ENCODE assay signal across 8 cellular contexts in the genomic region with DNA sequence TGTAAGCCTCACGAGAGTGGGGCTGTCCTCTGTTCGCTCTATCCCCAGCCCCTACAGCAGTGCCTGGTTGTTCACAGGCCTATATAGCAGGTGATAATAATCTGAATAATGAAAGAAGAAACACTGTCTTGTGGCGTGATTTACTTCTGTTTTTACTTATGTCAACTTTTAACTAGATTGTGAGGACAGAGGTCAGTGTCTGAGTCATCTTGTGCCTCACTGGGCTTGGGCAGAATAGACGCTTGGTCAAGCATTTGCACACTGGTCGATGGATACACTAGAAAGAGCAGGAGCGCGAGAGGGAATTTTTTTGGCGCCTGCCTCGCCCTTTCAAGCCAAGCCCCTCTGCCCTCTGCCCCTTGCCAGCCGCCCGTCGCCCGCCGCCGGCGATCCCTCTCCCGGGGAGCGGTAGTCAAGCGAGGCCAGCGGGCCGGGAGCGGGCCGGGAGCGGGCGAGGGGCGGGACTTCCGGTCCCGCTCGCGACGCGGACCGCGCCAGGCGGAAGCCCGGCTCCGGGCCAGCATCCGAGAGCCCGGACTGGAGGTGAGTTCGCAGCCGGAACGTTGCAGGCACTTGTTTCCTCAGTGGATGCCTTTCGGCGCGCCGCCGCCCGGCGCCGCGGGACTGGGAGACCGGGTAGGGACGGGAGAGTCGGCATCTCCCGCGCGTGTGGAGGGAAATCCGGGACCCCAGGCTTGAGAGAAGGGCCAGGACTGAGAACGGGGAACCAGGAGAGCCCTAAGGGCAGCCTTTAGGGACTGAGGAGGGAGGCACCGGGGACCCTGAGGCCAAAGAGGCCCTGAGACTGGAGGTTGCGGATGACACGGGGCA. TPM values are rescaled to one million over a fixed set of nuclear protein-coding genes. Genes with fewer than 3 reads are reported as not detected.
A peak's percentile ranks its signal among the peaks of the same experiment; 100 is the strongest.
DNase-seq lines count a peak whose midpoint lies in the region; ATAC-seq and TF ChIP-seq lines count a peak whose summit lies in the region.

A gene with protein sequence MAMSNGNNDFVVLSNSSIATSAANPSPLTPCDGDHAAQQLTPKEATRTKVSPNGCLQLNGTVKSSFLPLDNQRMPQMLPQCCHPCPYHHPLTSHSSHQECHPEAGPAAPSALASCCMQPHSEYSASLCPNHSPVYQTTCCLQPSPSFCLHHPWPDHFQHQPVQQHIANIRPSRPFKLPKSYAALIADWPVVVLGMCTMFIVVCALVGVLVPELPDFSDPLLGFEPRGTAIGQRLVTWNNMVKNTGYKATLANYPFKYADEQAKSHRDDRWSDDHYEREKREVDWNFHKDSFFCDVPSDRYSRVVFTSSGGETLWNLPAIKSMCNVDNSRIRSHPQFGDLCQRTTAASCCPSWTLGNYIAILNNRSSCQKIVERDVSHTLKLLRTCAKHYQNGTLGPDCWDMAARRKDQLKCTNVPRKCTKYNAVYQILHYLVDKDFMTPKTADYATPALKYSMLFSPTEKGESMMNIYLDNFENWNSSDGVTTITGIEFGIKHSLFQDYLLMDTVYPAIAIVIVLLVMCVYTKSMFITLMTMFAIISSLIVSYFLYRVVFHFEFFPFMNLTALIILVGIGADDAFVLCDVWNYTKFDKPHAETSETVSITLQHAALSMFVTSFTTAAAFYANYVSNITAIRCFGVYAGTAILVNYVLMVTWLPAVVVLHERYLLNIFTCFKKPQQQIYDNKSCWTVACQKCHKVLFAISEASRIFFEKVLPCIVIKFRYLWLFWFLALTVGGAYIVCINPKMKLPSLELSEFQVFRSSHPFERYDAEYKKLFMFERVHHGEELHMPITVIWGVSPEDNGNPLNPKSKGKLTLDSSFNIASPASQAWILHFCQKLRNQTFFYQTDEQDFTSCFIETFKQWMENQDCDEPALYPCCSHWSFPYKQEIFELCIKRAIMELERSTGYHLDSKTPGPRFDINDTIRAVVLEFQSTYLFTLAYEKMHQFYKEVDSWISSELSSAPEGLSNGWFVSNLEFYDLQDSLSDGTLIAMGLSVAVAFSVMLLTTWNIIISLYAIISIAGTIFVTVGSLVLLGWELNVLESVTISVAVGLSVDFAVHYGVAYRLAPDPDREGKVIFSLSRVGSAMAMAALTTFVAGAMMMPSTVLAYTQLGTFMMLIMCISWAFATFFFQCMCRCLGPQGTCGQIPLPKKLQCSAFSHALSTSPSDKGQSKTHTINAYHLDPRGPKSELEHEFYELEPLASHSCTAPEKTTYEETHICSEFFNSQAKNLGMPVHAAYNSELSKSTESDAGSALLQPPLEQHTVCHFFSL (N-terminal part only) (plus strand): TSS at position 504 of the 831 bp plus-strand sequence. CDS start 127,785 bp downstream, outside the sequence.

- H3K27ac Mint-ChIP-seq in HFFc6 (peak within 1 kb of the TSS; percentile 92), T-cell (peak within 1 kb of the TSS; percentile 80 to 89)

- CTCF ChIA-PET in T-cell (lab: Charles Lee) = no interaction called here

- no peaks in the 10 kb centered on the region for H3K9me3 Mint-ChIP-seq in HFFc6
- H3K9me3 Mint-ChIP-seq in T-cell = no peaks in the 10 kb centered on the region

- POLR2A ChIA-PET in T-cell (lab: Charles Lee) = no interaction called here

- H3K4me3 Mint-ChIP-seq in HFFc6 (peak within 1 kb of the TSS; percentile 97), T-cell (peak within 1 kb of the TSS; percentile 89 to 93 (median 93))

- H3K4me3 ChIP-seq in GM12865 (ENCODE audit: low read depth, low read length) (peak within 1 kb of the TSS; percentile 81), NB4 (ENCODE audit: low read depth, low read length) (peak within 1 kb of the TSS; percentile 86), right atrium auricular region (peak within 1 kb of the TSS; percentile 70 to 86), prostate gland (peak within 1 kb of the TSS; percentile 83 to 90), urinary bladder (ENCODE audit: low read depth, low read length) (peak within 1 kb of the TSS; percentile 57)

- H3K36me3 ChIP-seq in right atrium auricular region (no peaks in the 10 kb centered on the region), prostate gland (no peaks in the 10 kb centered on the region), urinary bladder (ENCODE audit: insufficient read depth) (no peaks in the 10 kb centered on the region)

- H3K4me1 ChIP-seq in right atrium auricular region (peaks cover 0 to 10% of the 10 kb centered on the region in 2 donors), prostate gland (replicated peaks) (no peaks in the 10 kb centered on the region), urinary bladder (ENCODE audit: insufficient read depth) (no peaks in the 10 kb centered on the region)

- 3% methylated on average over 41 of the region's 62 CpGs for WGBS in prostate gland
- 1% methylated on average over 61 of the region's 62 CpGs for WGBS in urinary bladder

- TF ChIP-seq POLR2A in NB4 (IDR thresholded peaks at IDR 0.05; ENCODE audit: extremely low read depth, insufficient read length) (peak; percentile 68), prostate gland (IDR thresholded peaks at IDR 0.05) (peak; percentile 43)

- no peak for TF ChIP-seq CTCF in GM12865 (IDR thresholded peaks at IDR 0.05; ENCODE audit: insufficient read depth, low read depth, low read length, missing control alignments)
- no peak for TF ChIP-seq CTCF in HFFc6 (IDR thresholded peaks at IDR 0.05)
- no peak for TF ChIP-seq CTCF in NB4 (IDR thresholded peaks at IDR 0.05; ENCODE audit: low read depth, low read length)
- TF ChIP-seq CTCF in right atrium auricular region (IDR thresholded peaks at IDR 0.05) = no peak
- TF ChIP-seq CTCF in prostate gland (IDR thresholded peaks at IDR 0.05) = no peak

- H3K27me3 Mint-ChIP-seq in HFFc6 (ENCODE audit: insufficient read depth) (no peaks in the 10 kb centered on the region), T-cell (no peaks in the 10 kb centered on the region)

- peaks cover 49% of the 10 kb centered on the region for H3K4me1 Mint-ChIP-seq in HFFc6 (ENCODE audit: low read depth)
- peaks cover 30 to 46% (median 32%) of the 10 kb centered on the region in 3 donors for H3K4me1 Mint-ChIP-seq in T-cell

- no peaks in the 10 kb centered on the region for H3K27me3 ChIP-seq in right atrium auricular region
- no peaks in the 10 kb centered on the region for H3K27me3 ChIP-seq in prostate gland (replicated peaks; ENCODE audit: insufficient read depth)

- intact Hi-C loops in prostate gland (cut with DNase I) = no loop called here

- peak within 1 kb of the TSS; percentile 91 to 93 for H3K27ac ChIP-seq in right atrium auricular region
- peak within 1 kb of the TSS; percentile 92 to 94 for H3K27ac ChIP-seq in prostate gland
- peak within 1 kb of the TSS; percentile 85 for H3K27ac ChIP-seq in urinary bladder (ENCODE audit: low read depth)

- no peaks in the 10 kb centered on the region for H3K9me3 ChIP-seq in right atrium auricular region
- no peaks in the 10 kb centered on the region for H3K9me3 ChIP-seq in prostate gland

- DNase-seq in GM12865 (ENCODE audit: low read depth) (peak; percentile 86), HFFc6 (peak; percentile 71), NB4 (ENCODE audit: low read depth) (peak; percentile 83), T-cell (peak; percentile 25 to 73 (median 58)), amygdala (lab: John Stamatoyannopoulos, UW) (peak in 52 of 56 donors; percentile 14 to 82 (median 61)), right atrium auricular region (ENCODE audit: low spot score) (peak; percentile 83), prostate gland (ENCODE audit: low spot score) (peak; percentile 79)

- ATAC-seq in T-cell (replicated peaks in 1 of 4) = peak; percentile 92 to 96 (median 95)

- H3K36me3 Mint-ChIP-seq in HFFc6 (ENCODE audit: low read depth) (no peaks in the 10 kb centered on the region), T-cell (no peaks in the 10 kb centered on the region)

RNA-seq across cellular contexts. Expression of the gene that starts here (rescaled TPM):
- total RNA-seq in HFFc6 (2021; fragmentation: NEBNext Ultra II Directional; extraction: Animal tissue kit (Norgen Biotek cat#: 25700)) = 1 to 10 TPM; 2.8 to 4.0 (median 3.7) TPM
- total RNA-seq in T-cell (1 to 10 TPM; 2.7 to 4.5 (median 3.1) TPM), right atrium auricular region (1 to 10 TPM; 6.2 to 8.3 TPM), prostate gland (10 to 100 TPM in 1 of 2 donors, 1 to 10 TPM in 1; 4.9 to 43.1 TPM), urinary bladder (23.1 TPM)
- polyA plus RNA-seq in urinary bladder = 8.5 TPM

Comparison
In these comparisons a context has a peak if more than half of its experiments do, and no peak if none do; other contexts are left out.
1. Peak in every context shown above with its lines: DNase-seq, ATAC-seq, H3K4me3 ChIP-seq and H3K27ac ChIP-seq.